ENCODE assay signal across 31 cellular contexts in genomic region chr12:48058771-48059170, GRCh38. TPM values are rescaled to one million over a fixed set of nuclear protein-coding genes. Genes with fewer than 3 reads are reported as not detected.
"Had no signal": no experiment of that assay in that cellular context is flagged by ENCODE, and none has a peak within 500 bp of the region (broad histone marks: within the 10 kb centered on the region; RNA-seq: fewer than 3 reads in every experiment).

No MANE protein-coding gene starts in this region.

- H3K27ac Mint-ChIP-seq: dendritic cell treated with granulocyte-macrophage colony-stimulating factor and Interleukin-4, amounts not matched to agents 40 ng/mL and 50 ng/mL, for 4 days; effector memory CD8-positive, alpha-beta T cell; endodermal cell; mesothelial cell of epicardium had no signal

- FAIRE-seq: islet of Langerhans, keratinocyte had no signal

- ATAC-seq: effector memory CD8-positive, alpha-beta T cell; esophagus mucosa; gastrocnemius medialis; heart right ventricle; left cardiac atrium; left lung; left ventricle myocardium superior; lower lobe of right lung; mucosa of descending colon had no signal

- H3K9me3 Mint-ChIP-seq: effector memory CD8-positive, alpha-beta T cell; endodermal cell had no signal

- H3K27me3 Mint-ChIP-seq: dendritic cell treated with granulocyte-macrophage colony-stimulating factor and Interleukin-4, amounts not matched to agents 40 ng/mL and 50 ng/mL, for 4 days; effector memory CD8-positive, alpha-beta T cell; naive B cell had no signal

- DNase-seq: colonic mucosa; cortex of kidney; effector CD8-positive, alpha-beta T cell; effector memory CD8-positive, alpha-beta T cell; endodermal cell; erythroblast; esophagus squamous epithelium; foreskin fibroblast; foreskin melanocyte; gastrocnemius medialis; glutamatergic neuron; head of caudate nucleus; heart right ventricle; hippocampal formation; left cardiac atrium; left lung; left ventricle myocardium superior; lower lobe of right lung; mesenchymal stem cell; mucosa of descending colon; naive B cell had no signal

- H3K4me1 Mint-ChIP-seq: endodermal cell, mesothelial cell of epicardium had no signal

- H3K4me1 ChIP-seq: colonic mucosa, esophagus squamous epithelium, heart right ventricle, left lung, lower lobe of right lung had no signal

- H3K9me3 ChIP-seq: colonic mucosa, gastrocnemius medialis, mucosa of descending colon had no signal

- H3K27me3 ChIP-seq: colonic mucosa, esophagus squamous epithelium, gastrocnemius medialis, heart right ventricle, left lung had no signal

- H3K4me3 ChIP-seq: colonic mucosa, esophagus squamous epithelium, gastrocnemius medialis, heart right ventricle, left lung, lower lobe of right lung, mucosa of descending colon had no signal

- H3K4me3 Mint-ChIP-seq: dendritic cell treated with granulocyte-macrophage colony-stimulating factor and Interleukin-4, amounts not matched to agents 40 ng/mL and 50 ng/mL, for 4 days; effector memory CD8-positive, alpha-beta T cell; endodermal cell; mesothelial cell of epicardium; naive B cell had no signal

- H3K27ac ChIP-seq: colonic mucosa, epithelial cell of prostate, esophagus squamous epithelium, gastrocnemius medialis, heart right ventricle, left lung, lower lobe of right lung had no signal

RNA-seq across cellular contexts. Expression of gene COL2A1, which starts 54.5 kb away (rescaled TPM):
- total RNA-seq: dermis microvascular lymphatic vessel endothelial cell, esophagus mucosa, esophagus squamous epithelium, gastrocnemius medialis, glomerular endothelial cell, left cardiac atrium, lower lobe of right lung, lung microvascular endothelial cell, mesenteric fat pad had no signal
